In genomic region chr22:33105501-33105911, GRCh38 we compare ENCODE assay signal across 14 cellular contexts. TPM values are rescaled to one million over a fixed set of nuclear protein-coding genes. Genes with fewer than 3 reads are reported as not detected.
DNase-seq lines count a peak whose midpoint lies in the region; ATAC-seq and TF ChIP-seq lines count a peak whose summit lies in the region.
"Had no signal": no experiment of that assay in that cellular context is flagged by ENCODE, and none has a peak within 500 bp of the region (broad histone marks: within the 10 kb centered on the region; RNA-seq: fewer than 3 reads in every experiment).

No MANE protein-coding gene starts in this region.

- in situ Hi-C loops in IMR-90 (cut with MboI; ENCODE audit: low sequenced_read_pairs): no loop called here

- no peaks in the 10 kb centered on the region for H3K27me3 ChIP-seq in IMR-90 (ENCODE audit: control insufficient read depth, insufficient read depth, low read length)
- H3K27me3 ChIP-seq: ascending aorta had no signal

- dilution Hi-C loops in IMR-90 (cut with HindIII; ENCODE audit: low sequenced_read_pairs, unreplicated experiment): no loop called here

- H3K4me3 ChIP-seq in IMR-90 (ENCODE audit: insufficient read depth, low read depth, low read length): no peak overlapping the region
- H3K4me3 ChIP-seq: ascending aorta, psoas muscle had no signal

- no peaks in the 10 kb centered on the region for H4K20me1 ChIP-seq in IMR-90 (ENCODE audit: insufficient read depth, low read length)

- H3K4me1 ChIP-seq in IMR-90 (ENCODE audit: control insufficient read depth, insufficient read depth, low read length): no peaks in the 10 kb centered on the region
- H3K4me1 ChIP-seq: ascending aorta, psoas muscle had no signal

- 3% methylated on average over 6 of the region's 12 CpGs; no CpG with 5 or more reads in 1 of the 2 experiments for WGBS in IMR-90 (ENCODE audit: extremely low coverage in 2 of 2, insufficient read length in 1 of 2), 2 experiments

- no peak overlapping the region for H3K18ac ChIP-seq in IMR-90 (ENCODE audit: low read depth, low read length)

- peak; percentile 16 for DNase-seq in AG09319 (ENCODE audit: extremely low read depth, low read depth)
- DNase-seq in IMR-90: peak; percentile 28
- DNase-seq in caudate nucleus (lab: John Stamatoyannopoulos, UW): peak in 52 of 61 donors; percentile 1 to 91 (median 49)
- peak; percentile 60 for DNase-seq in left kidney (ENCODE audit: low read depth, low spot score)
- no peak for DNase-seq in activated naive CD4-positive, alpha-beta T cell treated with Interleukin-2 at 50 U/mL for 16 hours
- DNase-seq in sciatic nerve (ENCODE audit: low spot score): no peak
- no peak for DNase-seq in KG1 (lab: John Stamatoyannopoulos, UW)
- DNase-seq: activated CD4-positive, CD25-positive, alpha-beta regulatory T cell; AML-193; psoas muscle; stimulated activated naive B cell treated with anti-CD40 and anti-IgM and Interleukin-4, amounts not matched to agents 10 μg/mL and 1 μg/mL and 100 μg/mL, for 72 hours had no signal

- no peak overlapping the region for H2AFZ ChIP-seq in IMR-90 (replicated peaks; ENCODE audit: low read length, poor library complexity)

- no peaks in the 10 kb centered on the region for H3K79me1 ChIP-seq in IMR-90 (ENCODE audit: low read depth in 1 of 2, low read length in 2 of 2)

- no peak overlapping the region for H3K14ac ChIP-seq in IMR-90 (replicated peaks; ENCODE audit: low read depth, low read length)

- no peak overlapping the region for H2AK9ac ChIP-seq in IMR-90 (replicated peaks; ENCODE audit: low read depth, low read length, poor library complexity)

- no peak overlapping the region for H3K9ac ChIP-seq in IMR-90 (ENCODE audit: low read depth, low read length)

- H3K9me1 ChIP-seq in IMR-90 (ENCODE audit: insufficient read depth, low read length): no peaks in the 10 kb centered on the region

- no peak overlapping the region for H3K4ac ChIP-seq in IMR-90 (ENCODE audit: low read depth, low read length)

- H3K36me3 ChIP-seq in IMR-90 (ENCODE audit: control insufficient read depth, insufficient read depth, low read length): no peaks in the 10 kb centered on the region
- H3K36me3 ChIP-seq: ascending aorta had no signal

- no TSS peak for BruUV-seq in IMR-90 (replicated peaks; lab: Mats Ljungman, UMichigan)

- intact Hi-C loops in IMR-90 (cut with micrococcal nuclease): loop anchor here (10.0 kb wide), 1 partner anchor 61 kb away; no protein-coding TSS in a partner anchor
- intact Hi-C loops in sciatic nerve (cut with DNase I): no loop called here

- no peak overlapping the region for H2BK15ac ChIP-seq in IMR-90 (ENCODE audit: low read depth, low read length)

- no peak overlapping the region for H3K4me2 ChIP-seq in IMR-90 (ENCODE audit: low read depth, low read length)

- H3K23ac ChIP-seq in IMR-90 (ENCODE audit: low read depth, low read length): no peak overlapping the region

- no peak overlapping the region for H4K5ac ChIP-seq in IMR-90 (ENCODE audit: low read depth, low read length)

- TF ChIP-seq RAD21 in IMR-90 (IDR thresholded peaks at IDR 0.05; ENCODE audit: low read length): no peak

- H2BK120ac ChIP-seq in IMR-90 (ENCODE audit: low read depth, low read length): no peak overlapping the region

- H3K27ac ChIP-seq in IMR-90 (ENCODE audit: insufficient read depth, low read length) (no peak overlapping the region), caudate nucleus (ENCODE audit: low read depth, low read length) (peak overlapping the region; percentile 67)
- H3K27ac ChIP-seq: ascending aorta, psoas muscle had no signal

- POLR2A ChIA-PET in IMR-90 (lab: Charles Lee; ENCODE audit: unreplicated experiment): no interaction called here

- TF ChIP-seq CTCF in AG09319 (IDR thresholded peaks at IDR 0.05; ENCODE audit: low read depth, low read length) (no peak), IMR-90 (conservative IDR thresholded peaks at IDR 0.05; ENCODE audit: low read depth, low read length) (no peak)

- ATAC-seq in IMR-90 (ENCODE audit: low read depth): peak; percentile 72
- ATAC-seq in HG02610 (IDR thresholded peaks at IDR 0.05; ENCODE audit: unreplicated experiment): no peak
- no peak for ATAC-seq in sciatic nerve
- ATAC-seq: psoas muscle; stimulated activated naive B cell treated with anti-CD40 and anti-IgM and Interleukin-4, amounts not matched to agents 10 μg/mL and 1 μg/mL and 100 μg/mL, for 72 hours had no signal

- H3K9me3 ChIP-seq in IMR-90 (ENCODE audit: control insufficient read depth, insufficient read depth, low read length): peaks cover 12% of the 10 kb centered on the region; the same call in 1 of the 2 replicates
- H3K9me3 ChIP-seq: ascending aorta had no signal

- no peak overlapping the region for H2BK5ac ChIP-seq in IMR-90 (ENCODE audit: low read depth, low read length, poor library complexity, severe bottlenecking)

- CTCF ChIA-PET in IMR-90 (lab: Yijun Ruan, JAX): no interaction called here

- TF ChIP-seq POLR2A in IMR-90 (IDR thresholded peaks at IDR 0.05; ENCODE audit: low read depth, low read length): no peak

- H3K56ac ChIP-seq in IMR-90 (ENCODE audit: extremely low read depth, insufficient read depth, low read length): no peak overlapping the region

- H2BK20ac ChIP-seq in IMR-90 (ENCODE audit: low read depth, low read length): no peak overlapping the region

- no peak overlapping the region for H4K91ac ChIP-seq in IMR-90 (ENCODE audit: insufficient read depth, low read depth, low read length)

- no peak overlapping the region for H4K8ac ChIP-seq in IMR-90 (ENCODE audit: low read depth in 2 of 2, low read length in 2 of 2)

- no peak overlapping the region for H2AK5ac ChIP-seq in IMR-90 (ENCODE audit: low read depth, low read length)

TF ChIP-seq in IMR-90, 13 proteins besides CTCF, POLR2A, EP300 and RAD21:
- TF ChIP-seq MXI1 (IDR thresholded peaks at IDR 0.05; ENCODE audit: borderline replicate concordance, low read depth, low read length) (no peak), BHLHE40 (IDR thresholded peaks at IDR 0.05; ENCODE audit: low read depth, low read length) (no peak), RCOR1 (IDR thresholded peaks at IDR 0.05; ENCODE audit: insufficient replicate concordance, low read length) (no peak), FOS (IDR thresholded peaks at IDR 0.05; ENCODE audit: low read depth, low read length) (no peak), MAFK (IDR thresholded peaks at IDR 0.05; ENCODE audit: low read depth, low read length) (no peak), RFX5 (IDR thresholded peaks at IDR 0.05; ENCODE audit: low read depth, low read length) (no peak), CEBPB (IDR thresholded peaks at IDR 0.05; ENCODE audit: low read depth, low read length) (no peak), NFE2L2 (IDR thresholded peaks at IDR 0.05; ENCODE audit: low read depth, low read length) (no peak), SMC3 (IDR thresholded peaks at IDR 0.05; ENCODE audit: low read depth, low read length) (no peak), CHD1 (IDR thresholded peaks at IDR 0.05; ENCODE audit: low read depth, low read length) (no peak), MAZ (IDR thresholded peaks at IDR 0.05; ENCODE audit: borderline replicate concordance, low read depth, low read length) (no peak)
- TF ChIP-seq, protein P1, sequence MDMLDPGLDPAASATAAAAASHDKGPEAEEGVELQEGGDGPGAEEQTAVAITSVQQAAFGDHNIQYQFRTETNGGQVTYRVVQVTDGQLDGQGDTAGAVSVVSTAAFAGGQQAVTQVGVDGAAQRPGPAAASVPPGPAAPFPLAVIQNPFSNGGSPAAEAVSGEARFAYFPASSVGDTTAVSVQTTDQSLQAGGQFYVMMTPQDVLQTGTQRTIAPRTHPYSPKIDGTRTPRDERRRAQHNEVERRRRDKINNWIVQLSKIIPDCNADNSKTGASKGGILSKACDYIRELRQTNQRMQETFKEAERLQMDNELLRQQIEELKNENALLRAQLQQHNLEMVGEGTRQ (IDR thresholded peaks at IDR 0.05; ENCODE audit: low read depth, low read length): no peak
- TF ChIP-seq, protein P2, sequence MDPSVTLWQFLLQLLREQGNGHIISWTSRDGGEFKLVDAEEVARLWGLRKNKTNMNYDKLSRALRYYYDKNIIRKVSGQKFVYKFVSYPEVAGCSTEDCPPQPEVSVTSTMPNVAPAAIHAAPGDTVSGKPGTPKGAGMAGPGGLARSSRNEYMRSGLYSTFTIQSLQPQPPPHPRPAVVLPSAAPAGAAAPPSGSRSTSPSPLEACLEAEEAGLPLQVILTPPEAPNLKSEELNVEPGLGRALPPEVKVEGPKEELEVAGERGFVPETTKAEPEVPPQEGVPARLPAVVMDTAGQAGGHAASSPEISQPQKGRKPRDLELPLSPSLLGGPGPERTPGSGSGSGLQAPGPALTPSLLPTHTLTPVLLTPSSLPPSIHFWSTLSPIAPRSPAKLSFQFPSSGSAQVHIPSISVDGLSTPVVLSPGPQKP (IDR thresholded peaks at IDR 0.05; ENCODE audit: borderline replicate concordance, low read depth, low read length): no peak

RNA-seq across cellular contexts. Expression of gene SYN3, which starts 47.3 kb away (rescaled TPM):
- total RNA-seq in IMR-90 (2012; rRNA removed) (not detected in 2 replicates), sciatic nerve (3.3 TPM)
- polyA plus RNA-seq in IMR-90 (2012; rRNA removed): not detected in 2 replicates
- polyA plus RNA-seq in IMR-90 (2012; cell fraction: cytosol; rRNA removed): not detected in 2 replicates
- not detected in 2 replicates for polyA plus RNA-seq in IMR-90 (2012; cell fraction: nucleus; rRNA removed; ENCODE audit: low replicate concordance)
- total RNA-seq: ascending aorta had no signal
- polyA plus RNA-seq: IgD-negative memory B cell had no signal

Comparison
In these comparisons a context has a peak if more than half of its experiments do, and no peak if none do; other contexts are left out.
1. DNase-seq: peak in AG09319 (single experiment), IMR-90 (single experiment), caudate nucleus (52 of 61) and left kidney (single experiment); none in activated naive CD4-positive, alpha-beta T cell treated with Interleukin-2 at 50 U/mL for 16 hours (single experiment), sciatic nerve (single experiment) and KG1 (single experiment).